In the genomic region with DNA sequence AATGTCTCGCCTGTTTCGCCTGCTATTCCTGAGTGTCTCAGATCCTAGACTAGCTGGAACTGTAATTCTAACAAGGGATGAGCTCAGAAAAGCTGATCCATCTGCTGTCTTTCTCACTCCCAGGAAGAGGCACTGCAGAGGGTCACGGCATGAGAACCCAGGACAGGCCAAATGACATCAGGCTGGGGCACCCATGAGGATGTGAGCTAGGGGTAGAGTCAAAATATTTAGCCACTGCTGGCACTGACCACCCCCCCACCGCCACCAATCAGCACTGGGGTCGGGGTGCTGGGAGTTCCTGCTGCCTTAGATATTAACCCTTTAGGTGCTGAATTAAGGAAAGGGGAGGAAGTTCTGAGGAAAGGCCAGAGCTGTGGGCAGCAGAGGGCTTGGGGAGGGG, we compare ENCODE assay signal across 2 cellular contexts.
TF ChIP-seq lines count a peak whose summit lies in the region.

No MANE protein-coding gene starts in this region.

TF ChIP-seq in GM23338, 12 proteins besides CTCF, POLR2A, EP300 and RAD21 (continued from another document):
- TF ChIP-seq, protein P1, sequence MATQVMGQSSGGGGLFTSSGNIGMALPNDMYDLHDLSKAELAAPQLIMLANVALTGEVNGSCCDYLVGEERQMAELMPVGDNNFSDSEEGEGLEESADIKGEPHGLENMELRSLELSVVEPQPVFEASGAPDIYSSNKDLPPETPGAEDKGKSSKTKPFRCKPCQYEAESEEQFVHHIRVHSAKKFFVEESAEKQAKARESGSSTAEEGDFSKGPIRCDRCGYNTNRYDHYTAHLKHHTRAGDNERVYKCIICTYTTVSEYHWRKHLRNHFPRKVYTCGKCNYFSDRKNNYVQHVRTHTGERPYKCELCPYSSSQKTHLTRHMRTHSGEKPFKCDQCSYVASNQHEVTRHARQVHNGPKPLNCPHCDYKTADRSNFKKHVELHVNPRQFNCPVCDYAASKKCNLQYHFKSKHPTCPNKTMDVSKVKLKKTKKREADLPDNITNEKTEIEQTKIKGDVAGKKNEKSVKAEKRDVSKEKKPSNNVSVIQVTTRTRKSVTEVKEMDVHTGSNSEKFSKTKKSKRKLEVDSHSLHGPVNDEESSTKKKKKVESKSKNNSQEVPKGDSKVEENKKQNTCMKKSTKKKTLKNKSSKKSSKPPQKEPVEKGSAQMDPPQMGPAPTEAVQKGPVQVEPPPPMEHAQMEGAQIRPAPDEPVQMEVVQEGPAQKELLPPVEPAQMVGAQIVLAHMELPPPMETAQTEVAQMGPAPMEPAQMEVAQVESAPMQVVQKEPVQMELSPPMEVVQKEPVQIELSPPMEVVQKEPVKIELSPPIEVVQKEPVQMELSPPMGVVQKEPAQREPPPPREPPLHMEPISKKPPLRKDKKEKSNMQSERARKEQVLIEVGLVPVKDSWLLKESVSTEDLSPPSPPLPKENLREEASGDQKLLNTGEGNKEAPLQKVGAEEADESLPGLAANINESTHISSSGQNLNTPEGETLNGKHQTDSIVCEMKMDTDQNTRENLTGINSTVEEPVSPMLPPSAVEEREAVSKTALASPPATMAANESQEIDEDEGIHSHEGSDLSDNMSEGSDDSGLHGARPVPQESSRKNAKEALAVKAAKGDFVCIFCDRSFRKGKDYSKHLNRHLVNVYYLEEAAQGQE (IDR thresholded peaks at IDR 0.05; ENCODE audit: unreplicated experiment) = no peak
- no peak for TF ChIP-seq CREB1 (CRISPR knock-in tag; IDR thresholded peaks at IDR 0.05; ENCODE audit: low read depth)
- TF ChIP-seq EZH2phosphoT487 (IDR thresholded peaks at IDR 0.05; ENCODE audit: unreplicated experiment) = no peak
- TF ChIP-seq STAT1 (IDR thresholded peaks at IDR 0.05; ENCODE audit: unreplicated experiment) = no peak
- TF ChIP-seq POLR2AphosphoS5 (IDR thresholded peaks at IDR 0.05; ENCODE audit: low read depth) = no peak
- TF ChIP-seq ZNF114 (CRISPR knock-in tag; IDR thresholded peaks at IDR 0.05) = no peak
- TF ChIP-seq JUNB (IDR thresholded peaks at IDR 0.05; ENCODE audit: unreplicated experiment) = no peak
- TF ChIP-seq, protein P2, sequence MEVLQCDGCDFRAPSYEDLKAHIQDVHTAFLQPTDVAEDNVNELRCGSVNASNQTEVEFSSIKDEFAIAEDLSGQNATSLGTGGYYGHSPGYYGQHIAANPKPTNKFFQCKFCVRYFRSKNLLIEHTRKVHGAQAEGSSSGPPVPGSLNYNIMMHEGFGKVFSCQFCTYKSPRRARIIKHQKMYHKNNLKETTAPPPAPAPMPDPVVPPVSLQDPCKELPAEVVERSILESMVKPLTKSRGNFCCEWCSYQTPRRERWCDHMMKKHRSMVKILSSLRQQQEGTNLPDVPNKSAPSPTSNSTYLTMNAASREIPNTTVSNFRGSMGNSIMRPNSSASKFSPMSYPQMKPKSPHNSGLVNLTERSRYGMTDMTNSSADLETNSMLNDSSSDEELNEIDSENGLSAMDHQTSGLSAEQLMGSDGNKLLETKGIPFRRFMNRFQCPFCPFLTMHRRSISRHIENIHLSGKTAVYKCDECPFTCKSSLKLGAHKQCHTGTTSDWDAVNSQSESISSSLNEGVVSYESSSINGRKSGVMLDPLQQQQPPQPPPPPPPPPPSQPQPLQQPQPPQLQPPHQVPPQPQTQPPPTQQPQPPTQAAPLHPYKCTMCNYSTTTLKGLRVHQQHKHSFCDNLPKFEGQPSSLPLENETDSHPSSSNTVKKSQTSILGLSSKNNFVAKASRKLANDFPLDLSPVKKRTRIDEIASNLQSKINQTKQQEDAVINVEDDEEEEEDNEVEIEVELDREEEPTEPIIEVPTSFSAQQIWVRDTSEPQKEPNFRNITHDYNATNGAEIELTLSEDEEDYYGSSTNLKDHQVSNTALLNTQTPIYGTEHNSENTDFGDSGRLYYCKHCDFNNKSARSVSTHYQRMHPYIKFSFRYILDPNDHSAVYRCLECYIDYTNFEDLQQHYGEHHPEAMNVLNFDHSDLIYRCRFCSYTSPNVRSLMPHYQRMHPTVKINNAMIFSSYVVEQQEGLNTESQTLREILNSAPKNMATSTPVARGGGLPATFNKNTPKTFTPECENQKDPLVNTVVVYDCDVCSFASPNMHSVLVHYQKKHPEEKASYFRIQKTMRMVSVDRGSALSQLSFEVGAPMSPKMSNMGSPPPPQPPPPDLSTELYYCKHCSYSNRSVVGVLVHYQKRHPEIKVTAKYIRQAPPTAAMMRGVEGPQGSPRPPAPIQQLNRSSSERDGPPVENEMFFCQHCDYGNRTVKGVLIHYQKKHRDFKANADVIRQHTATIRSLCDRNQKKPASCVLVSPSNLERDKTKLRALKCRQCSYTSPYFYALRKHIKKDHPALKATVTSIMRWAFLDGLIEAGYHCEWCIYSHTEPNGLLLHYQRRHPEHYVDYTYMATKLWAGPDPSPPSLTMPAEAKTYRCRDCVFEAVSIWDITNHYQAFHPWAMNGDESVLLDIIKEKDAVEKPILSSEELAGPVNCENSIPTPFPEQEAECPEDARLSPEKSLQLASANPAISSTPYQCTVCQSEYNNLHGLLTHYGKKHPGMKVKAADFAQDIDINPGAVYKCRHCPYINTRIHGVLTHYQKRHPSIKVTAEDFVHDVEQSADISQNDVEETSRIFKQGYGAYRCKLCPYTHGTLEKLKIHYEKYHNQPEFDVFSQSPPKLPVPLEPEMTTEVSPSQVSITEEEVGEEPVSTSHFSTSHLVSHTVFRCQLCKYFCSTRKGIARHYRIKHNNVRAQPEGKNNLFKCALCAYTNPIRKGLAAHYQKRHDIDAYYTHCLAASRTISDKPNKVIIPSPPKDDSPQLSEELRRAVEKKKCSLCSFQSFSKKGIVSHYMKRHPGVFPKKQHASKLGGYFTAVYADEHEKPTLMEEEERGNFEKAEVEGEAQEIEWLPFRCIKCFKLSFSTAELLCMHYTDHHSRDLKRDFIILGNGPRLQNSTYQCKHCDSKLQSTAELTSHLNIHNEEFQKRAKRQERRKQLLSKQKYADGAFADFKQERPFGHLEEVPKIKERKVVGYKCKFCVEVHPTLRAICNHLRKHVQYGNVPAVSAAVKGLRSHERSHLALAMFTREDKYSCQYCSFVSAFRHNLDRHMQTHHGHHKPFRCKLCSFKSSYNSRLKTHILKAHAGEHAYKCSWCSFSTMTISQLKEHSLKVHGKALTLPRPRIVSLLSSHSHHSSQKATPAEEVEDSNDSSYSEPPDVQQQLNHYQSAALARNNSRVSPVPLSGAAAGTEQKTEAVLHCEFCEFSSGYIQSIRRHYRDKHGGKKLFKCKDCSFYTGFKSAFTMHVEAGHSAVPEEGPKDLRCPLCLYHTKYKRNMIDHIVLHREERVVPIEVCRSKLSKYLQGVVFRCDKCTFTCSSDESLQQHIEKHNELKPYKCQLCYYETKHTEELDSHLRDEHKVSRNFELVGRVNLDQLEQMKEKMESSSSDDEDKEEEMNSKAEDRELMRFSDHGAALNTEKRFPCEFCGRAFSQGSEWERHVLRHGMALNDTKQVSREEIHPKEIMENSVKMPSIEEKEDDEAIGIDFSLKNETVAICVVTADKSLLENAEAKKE (CRISPR knock-in tag; IDR thresholded peaks at IDR 0.05) = no peak
- TF ChIP-seq, protein P3, sequence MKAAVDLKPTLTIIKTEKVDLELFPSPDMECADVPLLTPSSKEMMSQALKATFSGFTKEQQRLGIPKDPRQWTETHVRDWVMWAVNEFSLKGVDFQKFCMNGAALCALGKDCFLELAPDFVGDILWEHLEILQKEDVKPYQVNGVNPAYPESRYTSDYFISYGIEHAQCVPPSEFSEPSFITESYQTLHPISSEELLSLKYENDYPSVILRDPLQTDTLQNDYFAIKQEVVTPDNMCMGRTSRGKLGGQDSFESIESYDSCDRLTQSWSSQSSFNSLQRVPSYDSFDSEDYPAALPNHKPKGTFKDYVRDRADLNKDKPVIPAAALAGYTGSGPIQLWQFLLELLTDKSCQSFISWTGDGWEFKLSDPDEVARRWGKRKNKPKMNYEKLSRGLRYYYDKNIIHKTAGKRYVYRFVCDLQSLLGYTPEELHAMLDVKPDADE (IDR thresholded peaks at IDR 0.05) = no peak

TF ChIP-seq in WTC11, 78 proteins besides CTCF, POLR2A, EP300 and RAD21 (continued from another document):
- TF ChIP-seq, protein P4, sequence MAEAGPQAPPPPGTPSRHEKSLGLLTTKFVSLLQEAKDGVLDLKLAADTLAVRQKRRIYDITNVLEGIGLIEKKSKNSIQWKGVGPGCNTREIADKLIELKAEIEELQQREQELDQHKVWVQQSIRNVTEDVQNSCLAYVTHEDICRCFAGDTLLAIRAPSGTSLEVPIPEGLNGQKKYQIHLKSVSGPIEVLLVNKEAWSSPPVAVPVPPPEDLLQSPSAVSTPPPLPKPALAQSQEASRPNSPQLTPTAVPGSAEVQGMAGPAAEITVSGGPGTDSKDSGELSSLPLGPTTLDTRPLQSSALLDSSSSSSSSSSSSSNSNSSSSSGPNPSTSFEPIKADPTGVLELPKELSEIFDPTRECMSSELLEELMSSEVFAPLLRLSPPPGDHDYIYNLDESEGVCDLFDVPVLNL (CRISPR knock-in tag; IDR thresholded peaks at IDR 0.05; ENCODE audit: borderline replicate concordance, low read depth) = no peak
- no peak for TF ChIP-seq GTF2I (CRISPR knock-in tag; conservative IDR thresholded peaks at IDR 0.05)
- TF ChIP-seq, protein P5, sequence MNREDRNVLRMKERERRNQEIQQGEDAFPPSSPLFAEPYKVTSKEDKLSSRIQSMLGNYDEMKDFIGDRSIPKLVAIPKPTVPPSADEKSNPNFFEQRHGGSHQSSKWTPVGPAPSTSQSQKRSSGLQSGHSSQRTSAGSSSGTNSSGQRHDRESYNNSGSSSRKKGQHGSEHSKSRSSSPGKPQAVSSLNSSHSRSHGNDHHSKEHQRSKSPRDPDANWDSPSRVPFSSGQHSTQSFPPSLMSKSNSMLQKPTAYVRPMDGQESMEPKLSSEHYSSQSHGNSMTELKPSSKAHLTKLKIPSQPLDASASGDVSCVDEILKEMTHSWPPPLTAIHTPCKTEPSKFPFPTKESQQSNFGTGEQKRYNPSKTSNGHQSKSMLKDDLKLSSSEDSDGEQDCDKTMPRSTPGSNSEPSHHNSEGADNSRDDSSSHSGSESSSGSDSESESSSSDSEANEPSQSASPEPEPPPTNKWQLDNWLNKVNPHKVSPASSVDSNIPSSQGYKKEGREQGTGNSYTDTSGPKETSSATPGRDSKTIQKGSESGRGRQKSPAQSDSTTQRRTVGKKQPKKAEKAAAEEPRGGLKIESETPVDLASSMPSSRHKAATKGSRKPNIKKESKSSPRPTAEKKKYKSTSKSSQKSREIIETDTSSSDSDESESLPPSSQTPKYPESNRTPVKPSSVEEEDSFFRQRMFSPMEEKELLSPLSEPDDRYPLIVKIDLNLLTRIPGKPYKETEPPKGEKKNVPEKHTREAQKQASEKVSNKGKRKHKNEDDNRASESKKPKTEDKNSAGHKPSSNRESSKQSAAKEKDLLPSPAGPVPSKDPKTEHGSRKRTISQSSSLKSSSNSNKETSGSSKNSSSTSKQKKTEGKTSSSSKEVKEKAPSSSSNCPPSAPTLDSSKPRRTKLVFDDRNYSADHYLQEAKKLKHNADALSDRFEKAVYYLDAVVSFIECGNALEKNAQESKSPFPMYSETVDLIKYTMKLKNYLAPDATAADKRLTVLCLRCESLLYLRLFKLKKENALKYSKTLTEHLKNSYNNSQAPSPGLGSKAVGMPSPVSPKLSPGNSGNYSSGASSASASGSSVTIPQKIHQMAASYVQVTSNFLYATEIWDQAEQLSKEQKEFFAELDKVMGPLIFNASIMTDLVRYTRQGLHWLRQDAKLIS (CRISPR knock-in tag; IDR thresholded peaks at IDR 0.05; ENCODE audit: borderline replicate concordance) = no peak
